30 cellular contexts compared by ENCODE assay signal in genomic region chr22:36113121-36113520, GRCh38. TPM values are rescaled to one million over a fixed set of nuclear protein-coding genes. Genes with fewer than 3 reads are reported as not detected.
"Had no signal": no experiment of that assay in that cellular context is flagged by ENCODE, and none has a peak within 500 bp of the region (broad histone marks: within the 10 kb centered on the region; RNA-seq: fewer than 3 reads in every experiment).

No MANE protein-coding gene starts in this region.

- H3K4me1 ChIP-seq: psoas muscle, right lobe of liver, spleen, suprapubic skin, transverse colon, upper lobe of right lung had no signal

- H3K9me3 ChIP-seq: neutrophil, ovary, psoas muscle, right lobe of liver, spleen, suprapubic skin, testis, tibial artery, transverse colon, upper lobe of right lung, uterus had no signal

- DNase-seq: naive B cell; naive thymus-derived CD8-positive, alpha-beta T cell; nephron progenitor cell; nucleus accumbens; posterior cingulate gyrus; psoas muscle; right cardiac atrium; right lobe of liver; spleen; stimulated activated CD4-positive, alpha-beta T cell treated with anti-CD3 and anti-CD28 coated beads, Interleukin-12 subunit alpha, Interleukin-12 subunit beta, amount 100 ng/mL, for 4 hours; stimulated activated CD4-positive, alpha-beta T cell treated with anti-CD3 and anti-CD28 coated beads, Interleukin-1b, Interleukin-23, amount 100 ng/mL, for 48 hours; stimulated activated CD4-positive, alpha-beta T cell treated with anti-CD3 and anti-CD28 coated beads, Interleukin-4, amount 100 ng/mL, for 1 hour; stimulated activated CD4-positive, alpha-beta T cell treated with anti-CD3 and anti-CD28 coated beads, Interleukin-4, amount 100 ng/mL, for 4 hours; stimulated activated CD8-positive, alpha-beta memory T cell treated with anti-CD3 and anti-CD28 coated beads, Interleukin-4, amount 100 ng/mL, for 48 hours; stimulated activated naive CD4-positive, alpha-beta T cell; stimulated activated naive CD8-positive, alpha-beta T cell treated with anti-CD3 and anti-CD28 coated beads, Interleukin-15, amount 100 ng/mL, for 72 hours; stimulated activated naive CD8-positive, alpha-beta T cell treated with anti-CD3 and anti-CD28 coated beads, Interleukin-15, Interleukin-2, amounts not matched to agents 100 U/mL and 50 U/mL, for 24 hours; substantia nigra; testis; tibial artery; transverse colon; upper lobe of right lung; uterus had no signal

- H3K4me2 ChIP-seq: smooth muscle cell had no signal

- H2AFZ ChIP-seq: parathyroid adenoma had no signal

- H3K9ac ChIP-seq: parathyroid adenoma had no signal

- H3K4me3 ChIP-seq: ovary, psoas muscle, right lobe of liver, skin epidermis, smooth muscle cell, spleen, suprapubic skin, testis, tibial artery, transverse colon, upper lobe of right lung, uterus had no signal

- H3K27ac ChIP-seq: neutrophil, ovary, parathyroid adenoma, psoas muscle, right lobe of liver, skin epidermis, spleen, suprapubic skin, testis, tibial artery, transverse colon, upper lobe of right lung, uterus had no signal

- H3K27me3 ChIP-seq: ovary, right lobe of liver, suprapubic skin, testis, tibial artery, transverse colon, upper lobe of right lung, uterus had no signal

- H3K36me3 ChIP-seq: neutrophil, ovary, right lobe of liver, spleen, suprapubic skin, tibial artery, transverse colon, upper lobe of right lung, uterus had no signal

RNA-seq across cellular contexts. Expression of gene APOL3, which starts 47.4 kb away (rescaled TPM):
- total RNA-seq: neural crest cell had no signal
